Comparison of ENCODE assay signal across 24 cellular contexts in genomic region chr12:131565256-131566005, GRCh38.
"Had no signal": no experiment of that assay in that cellular context is flagged by ENCODE, and none has a peak within 500 bp of the region (broad histone marks: within the 10 kb centered on the region; RNA-seq: fewer than 3 reads in every experiment).

No MANE protein-coding gene starts in this region.

- H3K27ac Mint-ChIP-seq: activated B cell treated with CpG ODN at 0.5 μM for 24 hours; activated CD4-positive, alpha-beta T cell treated with anti-CD3 and anti-CD28 coated beads, Interleukin-2, amount 10 ng/mL, durations not matched to agents 24 days and 14 days; activated CD8-positive, alpha-beta memory T cell treated with anti-CD3 and anti-CD28 coated beads, Interleukin-2, amount 10 ng/mL, durations not matched to agents 7 days and 5 days; activated naive CD4-positive, alpha-beta T cell treated with anti-CD3 and anti-CD28 coated beads, Interleukin-2, amount 50 U/mL, for 72 hours; activated naive CD8-positive, alpha-beta T cell treated with anti-CD3 and anti-CD28 coated beads, Interleukin-2, amount 50 U/mL, for 24 hours; activated T-cell treated with anti-CD3 and anti-CD28 coated beads, Interleukin-2, amount 50 U/mL, for 24 hours; activated T-helper 1 cell treated with anti-CD3 and anti-CD28 coated beads, Interleukin-12 subunit alpha, Interleukin-12 subunit beta, Interleukin-2, Interleukin-4 antibody, amounts not matched to agents 30 ng/mL and 10 ng/mL and 1 ng/mL, durations not matched to agents 14 hours and 24 hours and 36 hours; T-helper 1 cell treated with Interleukin-12 subunit alpha and Interleukin-12 subunit beta and Interleukin-4 antibody, amounts not matched to agents 30 μg/mL and 1 μg/mL, for 36 hours had no signal

- H3K4me3 ChIP-seq: MG63, SJSA1 had no signal

- DNase-seq: activated B cell treated with CpG ODN at 0.5 μM for 24 hours; activated CD4-positive, alpha-beta T cell treated with anti-CD3 and anti-CD28 coated beads for 1 hour; activated CD4-positive, alpha-beta T cell treated with anti-CD3 and anti-CD28 coated beads, Interleukin-2, amount 10 ng/mL, durations not matched to agents 24 days and 14 days; activated CD4-positive, alpha-beta T cell treated with anti-CD3 and anti-CD28 coated beads, Interleukin-2, amount 50 U/mL, for 48 hours; activated CD8-positive, alpha-beta memory T cell treated with anti-CD3 and anti-CD28 coated beads, Interleukin-2, amount 10 ng/mL, durations not matched to agents 7 days and 5 days; activated effector memory CD4-positive, alpha-beta T cell treated with Interleukin-2 at 50 U/mL for 16 hours; activated naive CD4-positive, alpha-beta T cell; activated naive CD8-positive, alpha-beta T cell treated with anti-CD3 and anti-CD28 coated beads, Interleukin-2, amount 50 U/mL, for 24 hours; activated T-cell treated with anti-CD3 and anti-CD28 coated beads, Interleukin-2, amount 50 U/mL, for 24 hours; amniotic stem cell; MG63; MV-4-11; NCI-H1417 treated with DMSO at 0.1 percent for 48 hours; NCI-H2029; NCI-H345; NCI-H510A; NCI-H526 treated with DMSO at 0.1 percent for 48 hours; PC-3; SHP77 had no signal

- H3K36me3 Mint-ChIP-seq: activated CD8-positive, alpha-beta memory T cell treated with anti-CD3 and anti-CD28 coated beads, Interleukin-2, amount 10 ng/mL, durations not matched to agents 7 days and 5 days; activated naive CD4-positive, alpha-beta T cell treated with anti-CD3 and anti-CD28 coated beads, Interleukin-2, amount 50 U/mL, for 72 hours; brain had no signal

- H3K4me1 Mint-ChIP-seq: activated B cell treated with CpG ODN at 0.5 μM for 24 hours; activated CD4-positive, alpha-beta T cell treated with anti-CD3 and anti-CD28 coated beads, Interleukin-2, amount 10 ng/mL, durations not matched to agents 24 days and 14 days; activated CD8-positive, alpha-beta memory T cell treated with anti-CD3 and anti-CD28 coated beads, Interleukin-2, amount 10 ng/mL, durations not matched to agents 7 days and 5 days; activated naive CD8-positive, alpha-beta T cell treated with anti-CD3 and anti-CD28 coated beads, Interleukin-2, amount 50 U/mL, for 24 hours had no signal

- H3K9me3 Mint-ChIP-seq: activated B cell treated with CpG ODN at 0.5 μM for 24 hours; activated CD4-positive, alpha-beta T cell treated with anti-CD3 and anti-CD28 coated beads, Interleukin-2, amount 10 ng/mL, durations not matched to agents 24 days and 14 days; activated naive CD4-positive, alpha-beta T cell treated with anti-CD3 and anti-CD28 coated beads, Interleukin-2, amount 50 U/mL, for 72 hours; activated naive CD8-positive, alpha-beta T cell treated with anti-CD3 and anti-CD28 coated beads, Interleukin-2, amount 50 U/mL, for 24 hours; activated T-cell treated with anti-CD3 and anti-CD28 coated beads, Interleukin-2, amount 50 U/mL, for 24 hours; activated T-helper 1 cell treated with anti-CD3 and anti-CD28 coated beads, Interleukin-12 subunit alpha, Interleukin-12 subunit beta, Interleukin-2, Interleukin-4 antibody, amounts not matched to agents 30 ng/mL and 10 ng/mL and 1 ng/mL, durations not matched to agents 14 hours and 24 hours and 36 hours; T-helper 1 cell treated with Interleukin-12 subunit alpha and Interleukin-12 subunit beta and Interleukin-4 antibody, amounts not matched to agents 30 μg/mL and 1 μg/mL, for 36 hours had no signal

- ATAC-seq: activated CD8-positive, alpha-beta memory T cell treated with anti-CD3 and anti-CD28 coated beads, Interleukin-2, amount 10 ng/mL, durations not matched to agents 7 days and 5 days; activated naive CD4-positive, alpha-beta T cell treated with anti-CD3 and anti-CD28 coated beads, Interleukin-2, amount 50 U/mL, for 72 hours; activated naive CD8-positive, alpha-beta T cell treated with anti-CD3 and anti-CD28 coated beads, Interleukin-2, amount 50 U/mL, for 24 hours; PC-3 had no signal

- H3K4me3 Mint-ChIP-seq: activated B cell treated with CpG ODN at 0.5 μM for 24 hours; activated CD4-positive, alpha-beta T cell treated with anti-CD3 and anti-CD28 coated beads, Interleukin-2, amount 10 ng/mL, durations not matched to agents 24 days and 14 days; activated CD8-positive, alpha-beta memory T cell treated with anti-CD3 and anti-CD28 coated beads, Interleukin-2, amount 10 ng/mL, durations not matched to agents 7 days and 5 days; activated naive CD8-positive, alpha-beta T cell treated with anti-CD3 and anti-CD28 coated beads, Interleukin-2, amount 50 U/mL, for 24 hours; activated T-cell treated with anti-CD3 and anti-CD28 coated beads, Interleukin-2, amount 50 U/mL, for 24 hours; activated T-helper 1 cell treated with anti-CD3 and anti-CD28 coated beads, Interleukin-12 subunit alpha, Interleukin-12 subunit beta, Interleukin-2, Interleukin-4 antibody, amounts not matched to agents 30 ng/mL and 10 ng/mL and 1 ng/mL, durations not matched to agents 14 hours and 24 hours and 36 hours; T-helper 1 cell treated with Interleukin-12 subunit alpha and Interleukin-12 subunit beta and Interleukin-4 antibody, amounts not matched to agents 30 μg/mL and 1 μg/mL, for 36 hours had no signal

- H3K27ac ChIP-seq: SJSA1 had no signal
